8 cellular contexts compared by ENCODE assay signal in the genomic region with DNA sequence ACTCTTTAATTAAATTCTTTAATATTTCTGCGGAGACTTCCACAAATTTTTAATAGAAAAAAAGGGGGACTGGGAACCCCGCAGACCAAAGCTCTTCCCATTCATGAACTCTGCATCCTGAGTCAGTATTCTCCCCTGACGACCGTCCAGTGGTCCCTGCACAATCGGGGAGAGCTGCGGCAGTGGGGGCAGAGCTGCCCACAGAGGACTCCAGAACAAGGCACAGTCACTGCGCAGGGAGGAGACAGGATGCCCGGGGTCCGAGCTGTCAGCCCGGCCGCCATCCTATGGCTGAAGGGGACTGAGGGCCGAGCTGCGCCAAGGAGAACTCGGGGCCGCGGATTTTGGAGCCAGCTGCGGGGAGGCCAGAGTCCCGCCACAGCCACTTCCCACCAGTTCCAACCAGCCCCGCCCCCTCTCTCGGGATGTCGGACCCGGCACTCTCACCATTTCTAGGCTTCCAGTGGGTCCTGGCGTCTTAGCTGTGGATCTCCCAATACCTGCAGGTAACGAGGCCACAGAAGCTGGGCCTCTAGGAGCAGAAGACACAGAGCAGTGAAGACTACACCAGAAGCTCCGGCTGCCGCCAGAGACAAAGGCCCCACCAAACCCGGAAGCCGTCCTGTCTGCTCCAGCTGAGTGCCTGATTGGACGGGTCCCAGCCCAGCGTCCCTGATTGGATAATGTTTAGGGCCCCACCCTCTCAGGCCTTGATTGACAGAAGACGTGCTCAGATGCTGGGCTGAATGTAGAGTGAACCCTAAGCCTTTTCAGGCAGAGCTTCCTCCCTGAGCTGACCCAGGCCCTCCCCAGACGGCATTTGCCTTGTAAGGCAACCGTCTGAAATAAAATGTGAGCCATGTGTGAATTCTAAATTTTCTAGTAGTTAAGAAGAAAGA. TPM values are rescaled to one million over a fixed set of nuclear protein-coding genes. Genes with fewer than 3 reads are reported as not detected.
DNase-seq lines count a peak whose midpoint lies in the region; ATAC-seq and TF ChIP-seq lines count a peak whose summit lies in the region.

A gene with protein sequence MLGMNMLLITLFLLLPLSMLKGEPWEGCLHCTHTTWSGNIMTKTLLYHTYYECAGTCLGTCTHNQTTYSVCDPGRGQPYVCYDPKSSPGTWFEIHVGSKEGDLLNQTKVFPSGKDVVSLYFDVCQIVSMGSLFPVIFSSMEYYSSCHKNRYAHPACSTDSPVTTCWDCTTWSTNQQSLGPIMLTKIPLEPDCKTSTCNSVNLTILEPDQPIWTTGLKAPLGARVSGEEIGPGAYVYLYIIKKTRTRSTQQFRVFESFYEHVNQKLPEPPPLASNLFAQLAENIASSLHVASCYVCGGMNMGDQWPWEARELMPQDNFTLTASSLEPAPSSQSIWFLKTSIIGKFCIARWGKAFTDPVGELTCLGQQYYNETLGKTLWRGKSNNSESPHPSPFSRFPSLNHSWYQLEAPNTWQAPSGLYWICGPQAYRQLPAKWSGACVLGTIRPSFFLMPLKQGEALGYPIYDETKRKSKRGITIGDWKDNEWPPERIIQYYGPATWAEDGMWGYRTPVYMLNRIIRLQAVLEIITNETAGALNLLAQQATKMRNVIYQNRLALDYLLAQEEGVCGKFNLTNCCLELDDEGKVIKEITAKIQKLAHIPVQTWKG (minus strand): TSS at position 594 of the 899 bp plus-strand sequence. CDS start 13,661 bp downstream, outside the sequence.

- no peaks in the 10 kb centered on the region for H3K9me2 ChIP-seq in SK-N-SH

- H3K79me2 ChIP-seq in SK-N-SH (ENCODE audit: insufficient read depth), result peaks cover 51% of the 10 kb centered on the region

- TF ChIP-seq CTCF in HFF-Myc (IDR thresholded peaks at IDR 0.05; ENCODE audit: low read depth, low read length, missing control alignments) (no peak), SK-N-SH (IDR thresholded peaks at IDR 0.05) (no peak), omental fat pad (IDR thresholded peaks at IDR 0.05) (no peak), testis (IDR thresholded peaks at IDR 0.05) (no peak)

- TF ChIP-seq RAD21 in SK-N-SH (IDR thresholded peaks at IDR 0.05; ENCODE audit: low read length), result peak; percentile 3; the same call in 1 of the 2 replicates

- peaks cover 8 to 11% of the 10 kb centered on the region in 2 donors for H3K9me3 Mint-ChIP-seq in activated naive CD4-positive, alpha-beta T cell treated with anti-CD3 and anti-CD28 coated beads, Interleukin-2, amount 50 U/mL, for 72 hours

- H3K4me2 ChIP-seq in SK-N-SH, result peak within 1 kb of the TSS; percentile 82

- CTCF ChIA-PET in SK-N-SH (lab: Yijun Ruan, JAX), result interaction anchor here (0.7 kb wide), 1 partner anchor 56 kb away, joined by 3 read pairs; no protein-coding TSS in a partner anchor

- H3F3A ChIP-seq in SK-N-SH (replicated peaks; ENCODE audit: insufficient read depth), result no peaks in the 10 kb centered on the region

- WGBS in SK-N-SH (ENCODE audit: low lambda C conversion rate), result 1% methylated on average over 33 of the region's 33 CpGs
- 1 to 2% methylated on average over 27 to 33 of the region's 33 CpGs for WGBS in testis, 2 donors

- TF ChIP-seq POLR2A in testis (IDR thresholded peaks at IDR 0.05), result peak; percentile 61

- DNase-seq in GM04503 (ENCODE audit: low read depth) (peak; percentile 74), HFF-Myc (ENCODE audit: extremely low read depth, low read depth) (peak; percentile 83), NCI-H1048 (lab: John Stamatoyannopoulos, UW) (peak; percentile 87), SK-N-SH (peak; percentile 93), glomerular visceral epithelial cell (ENCODE audit: extremely low spot score) (peak; percentile 94), omental fat pad (ENCODE audit: low spot score) (peak; percentile 80), testis (peak; percentile 99)
- DNase-seq in activated naive CD4-positive, alpha-beta T cell treated with anti-CD3 and anti-CD28 coated beads, Interleukin-2, amount 50 U/mL, for 72 hours (ENCODE audit: low spot score in 2 of 2), result peak; percentile 85 to 94

- 0 out of 4 replicates have a peak, but pooled peaks of 1 of the 2 experiments have one; percentile 8 for TF ChIP-seq EP300 in SK-N-SH (IDR thresholded peaks at IDR 0.05; ENCODE audit: borderline replicate concordance in 1 of 2, low read depth in 1 of 2, low read length in 1 of 2)

- H3K27me3 ChIP-seq in SK-N-SH (ENCODE audit: insufficient read depth) (no peaks in the 10 kb centered on the region), testis (no peaks in the 10 kb centered on the region)

- peak within 1 kb of the TSS; percentile 94 to 95 for H3K27ac Mint-ChIP-seq in activated naive CD4-positive, alpha-beta T cell treated with anti-CD3 and anti-CD28 coated beads, Interleukin-2, amount 50 U/mL, for 72 hours

- H3K4me1 ChIP-seq in SK-N-SH (ENCODE audit: control insufficient read depth in 1 of 2, insufficient read depth in 2 of 2, low read depth in 1 of 2, low read length in 1 of 2) (peaks cover 6 to 15% of the 10 kb centered on the region in 2 experiments; a peak in 3 of 4 replicates), testis (peaks cover 4% of the 10 kb centered on the region)

- peak within 1 kb of the TSS; percentile 77 to 93 for H3K27ac ChIP-seq in SK-N-SH (ENCODE audit: low read depth in 2 of 2, low read length in 1 of 2)
- H3K27ac ChIP-seq in testis, result peak within 1 kb of the TSS; percentile 85 to 88

- peak within 1 kb of the TSS; percentile 88 for H3K9ac ChIP-seq in SK-N-SH

- H4K20me1 ChIP-seq in SK-N-SH (ENCODE audit: insufficient read depth), result no peaks in the 10 kb centered on the region

- H3K36me3 ChIP-seq in SK-N-SH (replicated peaks in 1 of 2; ENCODE audit: control insufficient read depth in 1 of 2, insufficient read depth in 2 of 2, low read length in 1 of 2), result peaks cover 2 to 16% of the 10 kb centered on the region in 2 experiments
- no peaks in the 10 kb centered on the region for H3K36me3 ChIP-seq in testis (ENCODE audit: low read depth, missing control alignments)

- H2AFZ ChIP-seq in SK-N-SH (ENCODE audit: low read depth), result peak within 1 kb of the TSS; percentile 79

- peaks cover 40 to 47% of the 10 kb centered on the region in 2 donors for H3K36me3 Mint-ChIP-seq in activated naive CD4-positive, alpha-beta T cell treated with anti-CD3 and anti-CD28 coated beads, Interleukin-2, amount 50 U/mL, for 72 hours

- POLR2A ChIA-PET in SK-N-SH (lab: Yijun Ruan, JAX), result interaction anchor here (0.6 to 1.7 kb wide), 9 partner anchors 14 to 367 kb away, joined by 3 to 7 read pairs (median 3); a partner anchor contains a TSS

- H3K4me3 ChIP-seq in HFF-Myc (replicated peaks; ENCODE audit: low read depth, low read length) (peak within 1 kb of the TSS; percentile 70), SK-N-SH (ENCODE audit: low read depth in 2 of 2, low read length in 1 of 2) (peak within 1 kb of the TSS; percentile 80 to 88), testis (peak within 1 kb of the TSS; percentile 67 to 87)

- H3K9me3 ChIP-seq in SK-N-SH, result no peaks in the 10 kb centered on the region
- no peaks in the 10 kb centered on the region for H3K9me3 ChIP-seq in testis

- intact Hi-C loops in testis (cut with DNase I; ENCODE audit: low total_unique reads), result no loop called here

- ATAC-seq in activated naive CD4-positive, alpha-beta T cell treated with anti-CD3 and anti-CD28 coated beads, Interleukin-2, amount 50 U/mL, for 72 hours, result peak; percentile 100
- peak; percentile 100 for ATAC-seq in omental fat pad (ENCODE audit: low FRiP score)

TF ChIP-seq in SK-N-SH, 30 proteins besides CTCF, POLR2A, EP300 and RAD21 (continues in another document):
- TF ChIP-seq, protein P1, sequence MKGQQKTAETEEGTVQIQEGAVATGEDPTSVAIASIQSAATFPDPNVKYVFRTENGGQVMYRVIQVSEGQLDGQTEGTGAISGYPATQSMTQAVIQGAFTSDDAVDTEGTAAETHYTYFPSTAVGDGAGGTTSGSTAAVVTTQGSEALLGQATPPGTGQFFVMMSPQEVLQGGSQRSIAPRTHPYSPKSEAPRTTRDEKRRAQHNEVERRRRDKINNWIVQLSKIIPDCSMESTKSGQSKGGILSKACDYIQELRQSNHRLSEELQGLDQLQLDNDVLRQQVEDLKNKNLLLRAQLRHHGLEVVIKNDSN (IDR thresholded peaks at IDR 0.05; ENCODE audit: borderline replicate concordance, low read depth), result no peak
- peak; percentile 39 for TF ChIP-seq CHD2 (IDR thresholded peaks at IDR 0.05; ENCODE audit: low read length, partially characterized antibody)
- TF ChIP-seq RFX5 (IDR thresholded peaks at IDR 0.05; ENCODE audit: low read length), result peak; percentile 91
- TF ChIP-seq, protein P2, sequence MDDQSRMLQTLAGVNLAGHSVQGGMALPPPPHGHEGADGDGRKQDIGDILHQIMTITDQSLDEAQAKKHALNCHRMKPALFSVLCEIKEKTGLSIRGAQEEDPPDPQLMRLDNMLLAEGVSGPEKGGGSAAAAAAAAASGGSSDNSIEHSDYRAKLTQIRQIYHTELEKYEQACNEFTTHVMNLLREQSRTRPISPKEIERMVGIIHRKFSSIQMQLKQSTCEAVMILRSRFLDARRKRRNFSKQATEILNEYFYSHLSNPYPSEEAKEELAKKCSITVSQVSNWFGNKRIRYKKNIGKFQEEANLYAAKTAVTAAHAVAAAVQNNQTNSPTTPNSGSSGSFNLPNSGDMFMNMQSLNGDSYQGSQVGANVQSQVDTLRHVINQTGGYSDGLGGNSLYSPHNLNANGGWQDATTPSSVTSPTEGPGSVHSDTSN (IDR thresholded peaks at IDR 0.05), result peak; percentile 98
- peak; percentile 99 for TF ChIP-seq POLR2AphosphoS5 (IDR thresholded peaks at IDR 0.05; ENCODE audit: low read depth, low read length)
- TF ChIP-seq MXI1 (IDR thresholded peaks at IDR 0.05; ENCODE audit: low read depth, low read length), result peak; percentile 56; the same call in 1 of the 2 replicates
- peak; percentile 83 for TF ChIP-seq TAF1 (IDR thresholded peaks at IDR 0.05; ENCODE audit: borderline replicate concordance, low read depth, low read length)
- TF ChIP-seq SIN3A (IDR thresholded peaks at IDR 0.05; ENCODE audit: borderline replicate concordance, low read depth, low read length), result peak; percentile 86; the same call in 1 of the 2 replicates

RNA-seq across cellular contexts. Expression of the gene that starts here (rescaled TPM):
- polyA plus RNA-seq in SK-N-SH (2012; rRNA removed), result 8.4 and 17.5 TPM in 2 replicates
- 3.8 and 4.0 TPM in 2 replicates for polyA plus RNA-seq in SK-N-SH (2012; cell fraction: cytosol; rRNA removed)
- polyA plus RNA-seq in SK-N-SH (2012; cell fraction: nucleus; rRNA removed), result 39.9 and 70.9 TPM in 2 replicates
- 1 to 10 TPM; 8.0 to 9.3 TPM for total RNA-seq in activated naive CD4-positive, alpha-beta T cell treated with anti-CD3 and anti-CD28 coated beads, Interleukin-2, amount 50 U/mL, for 72 hours
- total RNA-seq in omental fat pad, result 10 to 100 TPM; 26.3 to 85.8 (median 46.0) TPM
- total RNA-seq in testis, result 10 to 100 TPM; 75.7 to 92.4 TPM
- polyA plus RNA-seq in testis (ENCODE audit: insufficient read depth, low read depth, low replicate concordance), result 14.8 TPM

Comparison
In these comparisons a context has a peak if more than half of its experiments do, and no peak if none do; other contexts are left out.
1. Peak in every context shown above with its lines: DNase-seq, ATAC-seq, H3K4me3 ChIP-seq and H3K27ac ChIP-seq.